Comparison of ENCODE assay signal across 19 cellular contexts in genomic region chr11:102487214-102487613, GRCh38. TPM values are rescaled to one million over a fixed set of nuclear protein-coding genes. Genes with fewer than 3 reads are reported as not detected.
DNase-seq lines count a peak whose midpoint lies in the region; ATAC-seq, FAIRE-seq and TF ChIP-seq lines count a peak whose summit lies in the region.
"Had no signal": no experiment of that assay in that cellular context is flagged by ENCODE, and none has a peak within 500 bp of the region (broad histone marks: within the 10 kb centered on the region; RNA-seq: fewer than 3 reads in every experiment).

No MANE protein-coding gene starts in this region.

- DNase-seq in GM12891 (ENCODE audit: insufficient read length, low spot score) (no peak), HTR-8/SVneo (ENCODE audit: insufficient read length, low spot score) (no peak), SKM-1 treated with dmso at 0.1 percent for 144 hours (lab: John Stamatoyannopoulos, UW; ENCODE audit: unreplicated experiment) (peak; percentile 26), fibroblast of gingiva (ENCODE audit: low read depth) (peak; percentile 5)
- no peak for DNase-seq in activated T-cell treated with anti-CD3 and anti-CD28 coated beads, Interleukin-2, amount 50 U/mL, for 24 hours
- DNase-seq: ACHN, DMS79, GM23248, MM.1S, NCI-H1694 treated with DMSO at 0.1 percent for 48 hours, NCI-H510A treated with DMSO at 0.1 percent for 48 hours, NCI-H774, PC-9, SIG-M5, T-helper 17 cell had no signal

- FAIRE-seq in GM12891 (lab: Jason Lieb, UNC) (peak; percentile 23), HTR-8/SVneo (lab: Jason Lieb, UNC) (peak; percentile 84)

- no peaks in the 10 kb centered on the region for H3K9me3 Mint-ChIP-seq in activated T-cell treated with anti-CD3 and anti-CD28 coated beads, Interleukin-2, amount 50 U/mL, for 24 hours
- H3K9me3 Mint-ChIP-seq: IgD-negative memory B cell had no signal

- no peak for TF ChIP-seq POLR2A in GM12891 (IDR thresholded peaks at IDR 0.05; ENCODE audit: low read depth, low read length)

- no peaks in the 10 kb centered on the region for H3K27me3 Mint-ChIP-seq in activated T-cell treated with anti-CD3 and anti-CD28 coated beads, Interleukin-2, amount 50 U/mL, for 24 hours

- H3K4me3 Mint-ChIP-seq in activated T-cell treated with anti-CD3 and anti-CD28 coated beads, Interleukin-2, amount 50 U/mL, for 24 hours: no peak overlapping the region
- H3K4me3 Mint-ChIP-seq: CD14-positive monocyte, IgD-negative memory B cell, T-helper 17 cell had no signal

- H3K36me3 Mint-ChIP-seq in activated T-cell treated with anti-CD3 and anti-CD28 coated beads, Interleukin-2, amount 50 U/mL, for 24 hours (ENCODE audit: low read depth): no peaks in the 10 kb centered on the region
- H3K36me3 Mint-ChIP-seq: CD14-positive monocyte, IgD-negative memory B cell had no signal

- ATAC-seq in HG03045 (IDR thresholded peaks at IDR 0.05; ENCODE audit: unreplicated experiment) (no peak), HG03095 (IDR thresholded peaks at IDR 0.05; ENCODE audit: unreplicated experiment) (no peak)
- ATAC-seq: T-helper 17 cell had no signal

- no peak overlapping the region for H3K27ac Mint-ChIP-seq in activated T-cell treated with anti-CD3 and anti-CD28 coated beads, Interleukin-2, amount 50 U/mL, for 24 hours

- H3K4me1 Mint-ChIP-seq in activated T-cell treated with anti-CD3 and anti-CD28 coated beads, Interleukin-2, amount 50 U/mL, for 24 hours (ENCODE audit: low read depth): peaks cover 35% of the 10 kb centered on the region

TF ChIP-seq in GM12891, 5 proteins besides CTCF, POLR2A, EP300 and RAD21:
- TF ChIP-seq POU2F2 (IDR thresholded peaks at IDR 0.05; ENCODE audit: low read depth, low read length) (no peak), SPI1 (IDR thresholded peaks at IDR 0.05; ENCODE audit: low read depth, low read length) (no peak), POLR2AphosphoS5 (IDR thresholded peaks at IDR 0.05; ENCODE audit: low read depth, low read length) (no peak), TAF1 (IDR thresholded peaks at IDR 0.05; ENCODE audit: low read depth, low read length) (no peak), PAX5 (IDR thresholded peaks at IDR 0.05; ENCODE audit: insufficient read depth, low read length, severe bottlenecking) (no peak)

RNA-seq across cellular contexts. Expression of gene TMEM123, which starts 34.6 kb away (rescaled TPM):
- polyA plus RNA-seq in GM12891 (2012; ENCODE audit: low read depth, missing spikeins): 62.2 TPM

RNA-seq across cellular contexts. Expression of gene MMP7, which starts 43.3 kb away (rescaled TPM):
- 14.5 TPM for polyA plus RNA-seq in GM12891 (2012; ENCODE audit: low read depth, missing spikeins)
- polyA plus RNA-seq: CD14-positive monocyte, GM23248, IgD-negative memory B cell had no signal

Comparison
In these comparisons a context has a peak if more than half of its experiments do, and no peak if none do; other contexts are left out.
1. DNase-seq: peak in SKM-1 treated with dmso at 0.1 percent for 144 hours (single experiment) and fibroblast of gingiva (single experiment); none in GM12891 (single experiment), HTR-8/SVneo (single experiment) and activated T-cell treated with anti-CD3 and anti-CD28 coated beads, Interleukin-2, amount 50 U/mL, for 24 hours (single experiment).